Comparison of ENCODE assay signal across 22 cellular contexts in the genomic region with DNA sequence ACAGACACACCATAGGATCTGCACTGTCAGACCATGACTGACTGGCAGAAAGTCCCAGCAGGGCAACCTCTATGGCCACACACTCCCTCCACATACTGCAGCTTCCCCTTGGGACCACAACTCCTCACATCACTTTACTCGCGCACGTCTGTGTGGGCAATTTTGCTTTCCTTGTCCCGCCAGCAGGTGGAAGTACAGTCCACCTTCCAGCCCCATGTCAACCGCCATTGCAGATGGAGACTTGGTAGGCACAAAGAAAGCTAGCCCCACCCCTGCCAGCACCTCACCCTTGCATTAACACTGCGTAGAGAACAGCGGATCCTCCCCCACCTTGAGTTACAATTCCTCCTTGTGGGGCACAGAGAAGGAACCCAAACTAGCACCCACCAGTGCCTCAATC.
A peak's percentile ranks its signal among the peaks of the same experiment; 100 is the strongest.
DNase-seq lines count a peak whose midpoint lies in the region; ATAC-seq, FAIRE-seq and TF ChIP-seq lines count a peak whose summit lies in the region.
"Had no signal": no experiment of that assay in that cellular context is flagged by ENCODE, and none has a peak within 500 bp of the region (broad histone marks: within the 10 kb centered on the region; RNA-seq: fewer than 3 reads in every experiment).

No MANE protein-coding gene starts in this region.

- H2AFZ ChIP-seq in KMS-11 (ENCODE audit: low read depth) (no peak overlapping the region), GM12878 (ENCODE audit: control insufficient read depth, low read depth, low read length) (no peak overlapping the region), neural progenitor cell (replicated peaks) (no peak overlapping the region)

- peak; percentile 3 for DNase-seq in activated CD4-positive, alpha-beta T cell treated with anti-CD3 and anti-CD28 coated beads for 36 hours
- DNase-seq in activated CD4-positive, alpha-beta T cell treated with anti-CD3 and anti-CD28 coated beads, Interleukin-2, amount 10 ng/mL, durations not matched to agents 24 days and 14 days: no peak
- DNase-seq in GM12878 (ENCODE audit: low read depth, low spot score) (no peak), neural progenitor cell (ENCODE audit: low spot score) (peak; percentile 7), omental fat pad (ENCODE audit: low spot score) (no peak), AML-193 (lab: John Stamatoyannopoulos, UW) (no peak), ureter (ENCODE audit: low spot score) (no peak)
- DNase-seq: activated CD4-positive, CD25-positive, alpha-beta regulatory T cell; brain microvascular endothelial cell; CD8-positive, alpha-beta memory T cell; colonic mucosa; heart left ventricle; naive thymus-derived CD4-positive, alpha-beta T cell; NCI-H187; NCI-H446; pancreas; T-helper 1 cell had no signal

- H3K9me3 ChIP-seq in GM12878 (replicated peaks; ENCODE audit: control insufficient read depth, insufficient read depth, low read length) (no peaks in the 10 kb centered on the region), neural progenitor cell (ENCODE audit: low read depth) (peaks cover 6% of the 10 kb centered on the region)
- H3K9me3 ChIP-seq: colonic mucosa, pancreas had no signal

- H3K27ac ChIP-seq in KMS-11: no peak overlapping the region
- no peak overlapping the region for H3K27ac ChIP-seq in GM12878 (ENCODE audit: control insufficient read depth, insufficient read depth)
- no peak overlapping the region for H3K27ac ChIP-seq in neural progenitor cell
- H3K27ac ChIP-seq: brain microvascular endothelial cell, colonic mucosa, heart left ventricle, pancreas had no signal

- peak; percentile 23; the same call in 1 of the 2 replicates for TF ChIP-seq RAD21 in GM12878 (IDR thresholded peaks at IDR 0.05; ENCODE audit: insufficient read depth, low read depth, low read length)

- CTCF ChIA-PET in activated CD4-positive, alpha-beta T cell treated with anti-CD3 and anti-CD28 coated beads for 36 hours (lab: Charles Lee): no interaction called here
- CTCF ChIA-PET in GM12878 (lab: Yijun Ruan, JAX): no interaction called here

- no peak overlapping the region for H3K9ac ChIP-seq in KMS-11
- no peak overlapping the region for H3K9ac ChIP-seq in GM12878 (ENCODE audit: control insufficient read depth, insufficient read depth, low read length)
- H3K9ac ChIP-seq in neural progenitor cell: no peak overlapping the region

- H3K36me3 Mint-ChIP-seq in activated CD4-positive, alpha-beta T cell treated with anti-CD3 and anti-CD28 coated beads for 36 hours (ENCODE audit: low read depth): no peaks in the 10 kb centered on the region
- no peaks in the 10 kb centered on the region for H3K36me3 Mint-ChIP-seq in activated CD4-positive, alpha-beta T cell treated with anti-CD3 and anti-CD28 coated beads, Interleukin-2, amount 10 ng/mL, durations not matched to agents 24 days and 14 days (ENCODE audit: low read depth)
- H3K36me3 Mint-ChIP-seq in neural progenitor cell: no peaks in the 10 kb centered on the region
- H3K36me3 Mint-ChIP-seq: CD8-positive, alpha-beta memory T cell; naive thymus-derived CD4-positive, alpha-beta T cell had no signal

- H3K4me2 ChIP-seq in KMS-11 (no peak overlapping the region), GM12878 (ENCODE audit: control insufficient read depth, insufficient read depth) (no peak overlapping the region), neural progenitor cell (no peak overlapping the region)

- no peak overlapping the region for H3K4me3 Mint-ChIP-seq in activated CD4-positive, alpha-beta T cell treated with anti-CD3 and anti-CD28 coated beads for 36 hours
- H3K4me3 Mint-ChIP-seq in activated CD4-positive, alpha-beta T cell treated with anti-CD3 and anti-CD28 coated beads, Interleukin-2, amount 10 ng/mL, durations not matched to agents 24 days and 14 days: no peak overlapping the region
- H3K4me3 Mint-ChIP-seq in neural progenitor cell: no peak overlapping the region
- H3K4me3 Mint-ChIP-seq: activated T-helper 1 cell treated with anti-CD3 and anti-CD28 coated beads, Interleukin-12 subunit alpha, Interleukin-12 subunit beta, Interleukin-2, Interleukin-4 antibody, amounts not matched to agents 30 ng/mL and 10 ng/mL and 1 ng/mL, durations not matched to agents 14 hours and 24 hours and 36 hours; CD8-positive, alpha-beta memory T cell; naive thymus-derived CD4-positive, alpha-beta T cell had no signal

- H3K36me3 ChIP-seq in KMS-11 (ENCODE audit: insufficient read depth) (no peaks in the 10 kb centered on the region), GM12878 (ENCODE audit: control insufficient read depth in 2 of 2, insufficient read depth in 2 of 2, low read length in 1 of 2) (no peaks in the 10 kb centered on the region), neural progenitor cell (no peaks in the 10 kb centered on the region)
- H3K36me3 ChIP-seq: brain microvascular endothelial cell, colonic mucosa, heart left ventricle, pancreas had no signal

- TF ChIP-seq CTCF in KMS-11 (conservative IDR thresholded peaks at IDR 0.05; ENCODE audit: low read depth, low read length) (0 out of 2 replicates have a peak, but pooled peaks have one; percentile 16), GM12878 (IDR thresholded peaks at IDR 0.05 in 2 of 3, conservative IDR thresholded peaks at IDR 0.05 in 1 of 3; ENCODE audit: control insufficient read depth in 2 of 3, extremely low read depth in 1 of 3, insufficient read depth in 1 of 3, low read depth in 3 of 3, low read length in 3 of 3) (no peak), neural progenitor cell (IDR thresholded peaks at IDR 0.05) (peak; percentile 25), omental fat pad (IDR thresholded peaks at IDR 0.05) (no peak)

- H3K79me2 ChIP-seq in KMS-11 (ENCODE audit: insufficient read depth, low read depth): no peaks in the 10 kb centered on the region
- no peaks in the 10 kb centered on the region for H3K79me2 ChIP-seq in GM12878 (ENCODE audit: control insufficient read depth, insufficient read depth, low read length)
- H3K79me2 ChIP-seq in neural progenitor cell (ENCODE audit: low read depth): no peaks in the 10 kb centered on the region

- H3F3A ChIP-seq in neural progenitor cell (ENCODE audit: low read depth): no peaks in the 10 kb centered on the region

- H3K27me3 ChIP-seq in KMS-11 (ENCODE audit: insufficient read depth, low read depth) (no peaks in the 10 kb centered on the region), GM12878 (replicated peaks in 1 of 2; ENCODE audit: control insufficient read depth in 2 of 2, insufficient read depth in 2 of 2, low read length in 1 of 2) (no peaks in the 10 kb centered on the region), neural progenitor cell (no peaks in the 10 kb centered on the region)
- H3K27me3 ChIP-seq: brain microvascular endothelial cell, colonic mucosa, heart left ventricle, pancreas had no signal

- TF ChIP-seq POLR2A in GM12878 (IDR thresholded peaks at IDR 0.05; ENCODE audit: low read depth, low read length): no peak

- in situ Hi-C loops in GM12878 (cut with MboI): no loop called here

- FAIRE-seq in GM12878 (lab: Jason Lieb, UNC): no peak
- FAIRE-seq: endometrium, pancreas had no signal

- H3K4me1 Mint-ChIP-seq in activated CD4-positive, alpha-beta T cell treated with anti-CD3 and anti-CD28 coated beads for 36 hours: no peaks in the 10 kb centered on the region
- H3K4me1 Mint-ChIP-seq in activated CD4-positive, alpha-beta T cell treated with anti-CD3 and anti-CD28 coated beads, Interleukin-2, amount 10 ng/mL, durations not matched to agents 24 days and 14 days: no peaks in the 10 kb centered on the region
- H3K4me1 Mint-ChIP-seq in neural progenitor cell: no peaks in the 10 kb centered on the region
- H3K4me1 Mint-ChIP-seq: CD8-positive, alpha-beta memory T cell; naive thymus-derived CD4-positive, alpha-beta T cell had no signal

- H3K27ac Mint-ChIP-seq in activated CD4-positive, alpha-beta T cell treated with anti-CD3 and anti-CD28 coated beads for 36 hours: no peak overlapping the region
- H3K27ac Mint-ChIP-seq in activated CD4-positive, alpha-beta T cell treated with anti-CD3 and anti-CD28 coated beads, Interleukin-2, amount 10 ng/mL, durations not matched to agents 24 days and 14 days: no peak overlapping the region
- no peak overlapping the region for H3K27ac Mint-ChIP-seq in neural progenitor cell
- H3K27ac Mint-ChIP-seq: activated T-helper 1 cell treated with anti-CD3 and anti-CD28 coated beads, Interleukin-12 subunit alpha, Interleukin-12 subunit beta, Interleukin-2, Interleukin-4 antibody, amounts not matched to agents 30 ng/mL and 10 ng/mL and 1 ng/mL, durations not matched to agents 14 hours and 24 hours and 36 hours; naive thymus-derived CD4-positive, alpha-beta T cell had no signal

- H4K20me1 ChIP-seq in KMS-11 (ENCODE audit: insufficient read depth): no peaks in the 10 kb centered on the region
- H4K20me1 ChIP-seq in GM12878 (ENCODE audit: control insufficient read depth, insufficient read depth): no peaks in the 10 kb centered on the region
- no peaks in the 10 kb centered on the region for H4K20me1 ChIP-seq in neural progenitor cell (ENCODE audit: low read depth)

- SMC1A ChIA-PET in GM12878 (lab: Charles Lee; ENCODE audit: uncharacterized antibody, unreplicated experiment): no interaction called here

- no TSS peak for BruUV-seq in GM12878 (replicated peaks; lab: Mats Ljungman, UMichigan)

- POLR2A ChIA-PET in activated CD4-positive, alpha-beta T cell treated with anti-CD3 and anti-CD28 coated beads for 36 hours (lab: Charles Lee): no interaction called here
- POLR2A ChIA-PET in GM12878 (lab: Charles Lee): no interaction called here

- no peak for TF ChIP-seq EP300 in GM12878 (IDR thresholded peaks at IDR 0.05; ENCODE audit: borderline replicate concordance in 1 of 2, control insufficient read depth in 1 of 2, low read depth in 2 of 2, low read length in 2 of 2)

- 2% methylated on average over 7 of the region's 7 CpGs for WGBS in GM12878 (ENCODE audit: insufficient coverage, insufficient replicate concordance, low lambda C conversion rate, missing lambda C conversion rate)

- peaks cover 2% of the 10 kb centered on the region for H3K9me3 Mint-ChIP-seq in activated CD4-positive, alpha-beta T cell treated with anti-CD3 and anti-CD28 coated beads for 36 hours (ENCODE audit: low read depth)
- H3K9me3 Mint-ChIP-seq in activated CD4-positive, alpha-beta T cell treated with anti-CD3 and anti-CD28 coated beads, Interleukin-2, amount 10 ng/mL, durations not matched to agents 24 days and 14 days: peaks cover 4% of the 10 kb centered on the region
- peaks cover 12% of the 10 kb centered on the region for H3K9me3 Mint-ChIP-seq in neural progenitor cell
- H3K9me3 Mint-ChIP-seq: activated T-helper 1 cell treated with anti-CD3 and anti-CD28 coated beads, Interleukin-12 subunit alpha, Interleukin-12 subunit beta, Interleukin-2, Interleukin-4 antibody, amounts not matched to agents 30 ng/mL and 10 ng/mL and 1 ng/mL, durations not matched to agents 14 hours and 24 hours and 36 hours had no signal

- no peaks in the 10 kb centered on the region for H3K27me3 Mint-ChIP-seq in activated CD4-positive, alpha-beta T cell treated with anti-CD3 and anti-CD28 coated beads for 36 hours
- H3K27me3 Mint-ChIP-seq in activated CD4-positive, alpha-beta T cell treated with anti-CD3 and anti-CD28 coated beads, Interleukin-2, amount 10 ng/mL, durations not matched to agents 24 days and 14 days: no peaks in the 10 kb centered on the region
- no peaks in the 10 kb centered on the region for H3K27me3 Mint-ChIP-seq in neural progenitor cell (ENCODE audit: insufficient read depth, low read depth)

- H3K4me3 ChIP-seq in KMS-11 (IDR thresholded peaks at IDR 0.05; ENCODE audit: insufficient read depth, low read depth, low read length): no peak overlapping the region
- no peak overlapping the region for H3K4me3 ChIP-seq in GM12878
- H3K4me3 ChIP-seq in neural progenitor cell: no peak overlapping the region
- H3K4me3 ChIP-seq: colonic mucosa, heart left ventricle, pancreas had no signal

- RAD21 ChIA-PET in GM12878 (lab: Charles Lee; ENCODE audit: unreplicated experiment): no interaction called here

- no peak for ATAC-seq in activated CD4-positive, alpha-beta T cell treated with anti-CD3 and anti-CD28 coated beads for 36 hours
- no peak for ATAC-seq in GM12878
- no peak for ATAC-seq in omental fat pad (ENCODE audit: low FRiP score)
- ATAC-seq: heart left ventricle; naive thymus-derived CD4-positive, alpha-beta T cell; pancreas; Right ventricle myocardium inferior; sciatic nerve had no signal

- H3K4me1 ChIP-seq in KMS-11 (ENCODE audit: low read depth, poor library complexity, severe bottlenecking) (peaks cover 5% of the 10 kb centered on the region), GM12878 (ENCODE audit: control insufficient read depth, insufficient read depth, low read length) (no peaks in the 10 kb centered on the region), neural progenitor cell (no peaks in the 10 kb centered on the region)
- H3K4me1 ChIP-seq: colonic mucosa, heart left ventricle, pancreas had no signal

- intact Hi-C loops in activated CD4-positive, alpha-beta T cell treated with anti-CD3 and anti-CD28 coated beads for 36 hours (cut with DNase I, micrococcal nuclease): no loop called here
- intact Hi-C loops in activated CD4-positive, alpha-beta T cell treated with anti-CD3 and anti-CD28 coated beads, Interleukin-2, amount 10 ng/mL, durations not matched to agents 24 days and 14 days (cut with micrococcal nuclease): no loop called here
- intact Hi-C loops in GM12878 (cut with micrococcal nuclease; ENCODE audit: unreplicated experiment): no loop called here

Comparison
In these comparisons a context has a peak if more than half of its experiments do, and no peak if none do; other contexts are left out.
1. DNase-seq: peak in activated CD4-positive, alpha-beta T cell treated with anti-CD3 and anti-CD28 coated beads for 36 hours (single experiment) and neural progenitor cell (single experiment); none in activated CD4-positive, alpha-beta T cell treated with anti-CD3 and anti-CD28 coated beads, Interleukin-2, amount 10 ng/mL, durations not matched to agents 24 days and 14 days (single experiment), GM12878 (single experiment), omental fat pad (single experiment), AML-193 (0 of 2) and ureter (single experiment).
2. CTCF ChIP-seq: peak in KMS-11 (single experiment) and neural progenitor cell (single experiment); none in GM12878 (0 of 3) and omental fat pad (0 of 3).